ENCODE assay signal across 21 cellular contexts in the genomic region with DNA sequence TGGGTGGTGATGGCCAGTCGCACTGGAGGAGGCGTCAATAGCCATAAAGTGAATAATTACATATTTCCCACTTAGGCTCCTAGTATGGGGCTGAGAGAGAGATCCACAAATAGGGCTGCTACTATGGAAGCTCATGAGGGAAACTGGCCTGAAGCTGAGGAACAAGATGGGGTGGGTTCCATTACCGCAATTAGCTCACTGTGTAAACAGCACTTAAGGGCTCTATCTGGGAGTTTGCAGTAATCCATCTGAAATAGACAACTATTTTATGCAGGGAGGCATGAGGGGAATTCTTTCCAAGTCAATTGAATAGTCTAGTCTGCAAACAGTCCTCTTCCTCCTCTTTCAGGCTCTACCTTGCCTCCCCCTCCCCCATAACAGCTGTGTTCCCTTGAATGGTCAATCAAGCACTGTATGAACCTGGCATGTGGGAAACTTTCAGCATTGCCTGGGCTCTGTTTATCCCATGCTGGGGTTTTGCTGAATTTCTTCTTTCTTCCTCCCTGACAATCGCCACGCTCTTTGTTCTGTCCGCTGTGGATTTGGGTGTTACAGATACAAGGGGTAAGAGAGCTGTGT. TPM values are rescaled to one million over a fixed set of nuclear protein-coding genes. Genes with fewer than 3 reads are reported as not detected.
DNase-seq lines count a peak whose midpoint lies in the region; ATAC-seq and TF ChIP-seq lines count a peak whose summit lies in the region.
"Had no signal": no experiment of that assay in that cellular context is flagged by ENCODE, and none has a peak within 500 bp of the region (broad histone marks: within the 10 kb centered on the region; RNA-seq: fewer than 3 reads in every experiment).

No MANE protein-coding gene starts in this region.

- CTCF ChIA-PET in RWPE1 (lab: Yijun Ruan, JAX), result no interaction called here
- CTCF ChIA-PET in activated CD8-positive, alpha-beta T cell treated with anti-CD3 and anti-CD28 coated beads for 36 hours (lab: Charles Lee), result no interaction called here

- H3K9me3 ChIP-seq in left lung, result no peaks in the 10 kb centered on the region
- H3K9me3 ChIP-seq: BLaER1, transverse colon had no signal

- no peaks in the 10 kb centered on the region for H3K4me1 Mint-ChIP-seq in activated T-helper 2 cell treated with anti-CD3 and anti-CD28 coated beads, Interferon-gamma antibody, Interleukin-2, Interleukin-4, amounts not matched to agents 10 μg/mL and 5 μg/mL and 100 μg/mL, durations not matched to agents 14 hours and 24 hours and 36 hours (ENCODE audit: low read depth)
- no peaks in the 10 kb centered on the region for H3K4me1 Mint-ChIP-seq in activated CD8-positive, alpha-beta T cell treated with anti-CD3 and anti-CD28 coated beads for 36 hours (ENCODE audit: low read depth)
- H3K4me1 Mint-ChIP-seq: activated naive CD8-positive, alpha-beta T cell treated with anti-CD3 and anti-CD28 coated beads, Interleukin-2, amount 50 U/mL, for 24 hours; activated T-helper 17 cell treated with anti-CD3 and anti-CD28 coated beads, Interleukin-2, amount 50 U/mL, for 72 hours; T-helper 17 cell had no signal

- H3K27ac ChIP-seq in left lung (no peak overlapping the region), RWPE1 (no peak overlapping the region)
- H3K27ac ChIP-seq: BLaER1, GM23248, transverse colon, WERI-Rb-1 had no signal

- no peaks in the 10 kb centered on the region for H3K9me3 Mint-ChIP-seq in activated T-helper 2 cell treated with anti-CD3 and anti-CD28 coated beads, Interferon-gamma antibody, Interleukin-2, Interleukin-4, amounts not matched to agents 10 μg/mL and 5 μg/mL and 100 μg/mL, durations not matched to agents 14 hours and 24 hours and 36 hours
- H3K9me3 Mint-ChIP-seq in activated CD8-positive, alpha-beta T cell treated with anti-CD3 and anti-CD28 coated beads for 36 hours, result no peaks in the 10 kb centered on the region
- H3K9me3 Mint-ChIP-seq: activated naive CD8-positive, alpha-beta T cell treated with anti-CD3 and anti-CD28 coated beads, Interleukin-2, amount 50 U/mL, for 24 hours; activated T-helper 17 cell treated with anti-CD3 and anti-CD28 coated beads, Interleukin-2, amount 50 U/mL, for 72 hours had no signal

- no peak overlapping the region for H3K4me3 ChIP-seq in left lung
- H3K4me3 ChIP-seq: BLaER1, GM23248, transverse colon had no signal

- ATAC-seq in left lung, result peak; percentile 58
- ATAC-seq in activated CD8-positive, alpha-beta T cell treated with anti-CD3 and anti-CD28 coated beads for 36 hours, result no peak
- ATAC-seq: activated naive CD8-positive, alpha-beta T cell treated with anti-CD3 and anti-CD28 coated beads, Interleukin-2, amount 50 U/mL, for 24 hours; activated T-helper 17 cell treated with anti-CD3 and anti-CD28 coated beads, Interleukin-2, amount 50 U/mL, for 72 hours; left lobe of liver; Right ventricle myocardium inferior; sciatic nerve; T-helper 17 cell had no signal

- peaks cover 10% of the 10 kb centered on the region for H3K27me3 Mint-ChIP-seq in activated T-helper 2 cell treated with anti-CD3 and anti-CD28 coated beads, Interferon-gamma antibody, Interleukin-2, Interleukin-4, amounts not matched to agents 10 μg/mL and 5 μg/mL and 100 μg/mL, durations not matched to agents 14 hours and 24 hours and 36 hours (ENCODE audit: low read depth)
- no peaks in the 10 kb centered on the region for H3K27me3 Mint-ChIP-seq in activated CD8-positive, alpha-beta T cell treated with anti-CD3 and anti-CD28 coated beads for 36 hours
- H3K27me3 Mint-ChIP-seq: activated naive CD8-positive, alpha-beta T cell treated with anti-CD3 and anti-CD28 coated beads, Interleukin-2, amount 50 U/mL, for 24 hours; activated T-helper 17 cell treated with anti-CD3 and anti-CD28 coated beads, Interleukin-2, amount 50 U/mL, for 72 hours; T-helper 17 cell had no signal

- TF ChIP-seq CTCF in left lung (IDR thresholded peaks at IDR 0.05) (no peak), RWPE1 (conservative IDR thresholded peaks at IDR 0.05; ENCODE audit: low read depth) (no peak)
- no peak for TF ChIP-seq CTCF in activated CD8-positive, alpha-beta T cell treated with anti-CD3 and anti-CD28 coated beads for 36 hours (IDR thresholded peaks at IDR 0.05)

- H3K27ac Mint-ChIP-seq in activated T-helper 2 cell treated with anti-CD3 and anti-CD28 coated beads, Interferon-gamma antibody, Interleukin-2, Interleukin-4, amounts not matched to agents 10 μg/mL and 5 μg/mL and 100 μg/mL, durations not matched to agents 14 hours and 24 hours and 36 hours, result no peak overlapping the region
- no peak overlapping the region for H3K27ac Mint-ChIP-seq in activated CD8-positive, alpha-beta T cell treated with anti-CD3 and anti-CD28 coated beads for 36 hours
- H3K27ac Mint-ChIP-seq: activated naive CD8-positive, alpha-beta T cell treated with anti-CD3 and anti-CD28 coated beads, Interleukin-2, amount 50 U/mL, for 24 hours; activated T-helper 17 cell treated with anti-CD3 and anti-CD28 coated beads, Interleukin-2, amount 50 U/mL, for 72 hours; T-helper 17 cell had no signal

- intact Hi-C loops in left lung (cut with DNase I), result no loop called here
- intact Hi-C loops in activated T-helper 2 cell treated with anti-CD3 and anti-CD28 coated beads, Interferon-gamma antibody, Interleukin-2, Interleukin-4, amounts not matched to agents 10 μg/mL and 5 μg/mL and 100 μg/mL, durations not matched to agents 14 hours and 24 hours and 36 hours (cut with micrococcal nuclease), result no loop called here
- intact Hi-C loops in activated CD8-positive, alpha-beta T cell treated with anti-CD3 and anti-CD28 coated beads for 36 hours (cut with micrococcal nuclease), result no loop called here

- H3K4me3 Mint-ChIP-seq in activated T-helper 2 cell treated with anti-CD3 and anti-CD28 coated beads, Interferon-gamma antibody, Interleukin-2, Interleukin-4, amounts not matched to agents 10 μg/mL and 5 μg/mL and 100 μg/mL, durations not matched to agents 14 hours and 24 hours and 36 hours (ENCODE audit: low read depth), result no peak overlapping the region
- no peak overlapping the region for H3K4me3 Mint-ChIP-seq in activated CD8-positive, alpha-beta T cell treated with anti-CD3 and anti-CD28 coated beads for 36 hours
- H3K4me3 Mint-ChIP-seq: activated naive CD8-positive, alpha-beta T cell treated with anti-CD3 and anti-CD28 coated beads, Interleukin-2, amount 50 U/mL, for 24 hours; activated T-helper 17 cell treated with anti-CD3 and anti-CD28 coated beads, Interleukin-2, amount 50 U/mL, for 72 hours; T-helper 17 cell had no signal

- H3K27me3 ChIP-seq in left lung, result no peaks in the 10 kb centered on the region
- H3K27me3 ChIP-seq: BLaER1, transverse colon had no signal

- POLR2A ChIA-PET in RWPE1 (lab: Yijun Ruan, JAX; ENCODE audit: low non-redundant PET), result no interaction called here
- POLR2A ChIA-PET in activated CD8-positive, alpha-beta T cell treated with anti-CD3 and anti-CD28 coated beads for 36 hours (lab: Charles Lee), result no interaction called here

- DNase-seq in DMS153 (lab: John Stamatoyannopoulos, UW) (peak; percentile 96), NCI-H128 (lab: John Stamatoyannopoulos, UW; ENCODE audit: unreplicated experiment) (peak; percentile 38), NCI-H510A treated with DMSO at 0.1 percent for 48 hours (lab: John Stamatoyannopoulos, UW) (peak; percentile 78), left lung (no peak), RWPE1 (ENCODE audit: low spot score) (no peak), SKM-1 (lab: John Stamatoyannopoulos, UW; ENCODE audit: unreplicated experiment) (no peak)
- no peak for DNase-seq in activated T-helper 2 cell treated with anti-CD3 and anti-CD28 coated beads, Interferon-gamma antibody, Interleukin-2, Interleukin-4, amounts not matched to agents 10 μg/mL and 5 μg/mL and 100 μg/mL, durations not matched to agents 14 hours and 24 hours and 36 hours (ENCODE audit: low spot score)
- no peak for DNase-seq in activated CD8-positive, alpha-beta T cell treated with anti-CD3 and anti-CD28 coated beads for 36 hours
- DNase-seq: activated CD8-positive, alpha-beta memory T cell treated with anti-CD3 and anti-CD28 coated beads for 24 hours; activated naive CD8-positive, alpha-beta T cell treated with anti-CD3 and anti-CD28 coated beads, Interleukin-2, amount 50 U/mL, for 24 hours; dermis blood vessel endothelial cell; GM23248; stimulated activated naive CD4-positive, alpha-beta T cell treated with Interleukin-2 at 50 U/mL for 16 hours; T-helper 17 cell; transverse colon; WERI-Rb-1 had no signal

- H3K36me3 Mint-ChIP-seq in activated T-helper 2 cell treated with anti-CD3 and anti-CD28 coated beads, Interferon-gamma antibody, Interleukin-2, Interleukin-4, amounts not matched to agents 10 μg/mL and 5 μg/mL and 100 μg/mL, durations not matched to agents 14 hours and 24 hours and 36 hours (ENCODE audit: low read depth), result no peaks in the 10 kb centered on the region
- no peaks in the 10 kb centered on the region for H3K36me3 Mint-ChIP-seq in activated CD8-positive, alpha-beta T cell treated with anti-CD3 and anti-CD28 coated beads for 36 hours (ENCODE audit: low read depth)

- H3K4me1 ChIP-seq in left lung, result no peaks in the 10 kb centered on the region
- H3K4me1 ChIP-seq: transverse colon had no signal

- no peaks in the 10 kb centered on the region for H3K36me3 ChIP-seq in left lung
- H3K36me3 ChIP-seq: BLaER1, transverse colon, WERI-Rb-1 had no signal

RNA-seq across cellular contexts. Expression of a gene that starts 56.1 kb away (rescaled TPM):
- total RNA-seq in left lung, result 10 to 100 TPM; 52.2 to 60.8 TPM
- 73.6 and 74.2 TPM in 2 replicates for total RNA-seq in activated T-helper 2 cell treated with anti-CD3 and anti-CD28 coated beads, Interferon-gamma antibody, Interleukin-2, Interleukin-4, amounts not matched to agents 10 μg/mL and 5 μg/mL and 100 μg/mL, durations not matched to agents 14 hours and 24 hours and 36 hours
- 10 to 100 TPM; 17.4 to 18.6 TPM for total RNA-seq in activated CD8-positive, alpha-beta T cell treated with anti-CD3 and anti-CD28 coated beads for 36 hours

Comparison
In these comparisons a context has a peak if more than half of its experiments do, and no peak if none do; other contexts are left out.
1. DNase-seq: peak in DMS153 (single experiment), NCI-H128 (single experiment) and NCI-H510A treated with DMSO at 0.1 percent for 48 hours (single experiment); none in left lung (0 of 2), RWPE1 (single experiment), SKM-1 (single experiment), activated T-helper 2 cell treated with anti-CD3 and anti-CD28 coated beads, Interferon-gamma antibody, Interleukin-2, Interleukin-4, amounts not matched to agents 10 μg/mL and 5 μg/mL and 100 μg/mL, durations not matched to agents 14 hours and 24 hours and 36 hours (single experiment) and activated CD8-positive, alpha-beta T cell treated with anti-CD3 and anti-CD28 coated beads for 36 hours (single experiment).